In genomic region chr21:46234436-46234950, GRCh38 we compare ENCODE assay signal across 23 cellular contexts. TPM values are rescaled to one million over a fixed set of nuclear protein-coding genes. Genes with fewer than 3 reads are reported as not detected.
A peak's percentile ranks its signal among the peaks of the same experiment; 100 is the strongest.
DNase-seq lines count a peak whose midpoint lies in the region; ATAC-seq lines count a peak whose summit lies in the region.
"Had no signal": no experiment of that assay in that cellular context is flagged by ENCODE, and none has a peak within 500 bp of the region (broad histone marks: within the 10 kb centered on the region; RNA-seq: fewer than 3 reads in every experiment).

No MANE protein-coding gene starts in this region.

- H3K36me3 Mint-ChIP-seq in activated T-cell treated with anti-CD3 and anti-CD28 coated beads, Interleukin-2, amount 50 U/mL, for 72 hours (ENCODE audit: insufficient read depth in 2 of 2): peaks cover 6 to 25% of the 10 kb centered on the region in 2 donors
- H3K36me3 Mint-ChIP-seq in activated CD4-positive, alpha-beta memory T cell treated with anti-CD3 and anti-CD28 coated beads for 36 hours: peaks cover 49% of the 10 kb centered on the region
- H3K36me3 Mint-ChIP-seq in effector memory CD8-positive, alpha-beta T cell (ENCODE audit: insufficient read depth): peaks cover 28% of the 10 kb centered on the region

- H3K9me3 ChIP-seq in trophoblast cell (ENCODE audit: insufficient read depth, low read depth, low read length): peaks cover 3% of the 10 kb centered on the region
- H3K9me3 ChIP-seq: uterus had no signal

- H3K14ac ChIP-seq in trophoblast cell (ENCODE audit: low read length): no peak overlapping the region

- WGBS in trophoblast cell (ENCODE audit: extremely low coverage, insufficient coverage, insufficient read length): no CpG with 5 or more reads among the region's 5 CpGs

- H4K8ac ChIP-seq in trophoblast cell (ENCODE audit: low read depth, low read length): no peak overlapping the region

- intact Hi-C loops in activated CD4-positive, alpha-beta memory T cell treated with anti-CD3 and anti-CD28 coated beads for 36 hours (cut with micrococcal nuclease): no loop called here

- H2BK5ac ChIP-seq in trophoblast cell (ENCODE audit: low read depth, low read length, poor library complexity): no peak overlapping the region

- no peak overlapping the region for H3K4me3 Mint-ChIP-seq in activated T-cell treated with anti-CD3 and anti-CD28 coated beads, Interleukin-2, amount 50 U/mL, for 72 hours
- H3K4me3 Mint-ChIP-seq in activated CD4-positive, alpha-beta memory T cell treated with anti-CD3 and anti-CD28 coated beads for 36 hours: no peak overlapping the region
- H3K4me3 Mint-ChIP-seq in effector memory CD8-positive, alpha-beta T cell: peak overlapping the region; percentile 28 to 39
- H3K4me3 Mint-ChIP-seq: activated naive CD4-positive, alpha-beta T cell treated with anti-CD3 and anti-CD28 coated beads, Interleukin-2, amount 10 ng/mL, durations not matched to agents 7 days and 5 days; B cell had no signal

- peaks cover 0 to 3% of the 10 kb centered on the region in 2 donors for H3K9me3 Mint-ChIP-seq in activated T-cell treated with anti-CD3 and anti-CD28 coated beads, Interleukin-2, amount 50 U/mL, for 72 hours
- no peaks in the 10 kb centered on the region for H3K9me3 Mint-ChIP-seq in activated CD4-positive, alpha-beta memory T cell treated with anti-CD3 and anti-CD28 coated beads for 36 hours
- no peaks in the 10 kb centered on the region for H3K9me3 Mint-ChIP-seq in effector memory CD8-positive, alpha-beta T cell
- H3K9me3 Mint-ChIP-seq: activated naive CD4-positive, alpha-beta T cell treated with anti-CD3 and anti-CD28 coated beads, Interleukin-2, amount 10 ng/mL, durations not matched to agents 7 days and 5 days had no signal

- H4K12ac ChIP-seq in trophoblast cell (ENCODE audit: low read depth, low read length): no peak overlapping the region

- no peak overlapping the region for H2BK120ac ChIP-seq in trophoblast cell (ENCODE audit: insufficient read depth, low read length, poor library complexity)

- H2AK5ac ChIP-seq in trophoblast cell (ENCODE audit: low read length): no peak overlapping the region

- CTCF ChIA-PET in activated CD4-positive, alpha-beta memory T cell treated with anti-CD3 and anti-CD28 coated beads for 36 hours (lab: Charles Lee): interaction anchor here (0.8 to 1.0 kb wide), 2 partner anchors 9 to 82 kb away, joined by 4 to 6 read pairs; no protein-coding TSS in a partner anchor

- H2AFZ ChIP-seq in trophoblast cell (ENCODE audit: insufficient read depth, low read length, poor library complexity): no peak overlapping the region

- no peak overlapping the region for H3K23ac ChIP-seq in trophoblast cell (ENCODE audit: low read length)

- peaks cover 2 to 3% of the 10 kb centered on the region in 2 experiments for H3K4me1 ChIP-seq in trophoblast cell (ENCODE audit: control insufficient read depth in 1 of 2, insufficient read depth in 2 of 2, low read length in 2 of 2)

- H3K18ac ChIP-seq in trophoblast cell (ENCODE audit: low read length): no peak overlapping the region

- H3K27me3 ChIP-seq in trophoblast cell (ENCODE audit: insufficient read depth, low read length): no peaks in the 10 kb centered on the region
- H3K27me3 ChIP-seq: dorsolateral prefrontal cortex, uterus had no signal

- peak overlapping the region; percentile 9 for H3K27ac Mint-ChIP-seq in activated T-cell treated with anti-CD3 and anti-CD28 coated beads, Interleukin-2, amount 50 U/mL, for 72 hours
- peak overlapping the region; percentile 42 for H3K27ac Mint-ChIP-seq in activated CD4-positive, alpha-beta memory T cell treated with anti-CD3 and anti-CD28 coated beads for 36 hours
- H3K27ac Mint-ChIP-seq in effector memory CD8-positive, alpha-beta T cell: peak overlapping the region; percentile 10 to 68
- H3K27ac Mint-ChIP-seq: B cell had no signal

- H3K79me2 ChIP-seq in trophoblast cell (ENCODE audit: control insufficient read depth, insufficient read depth, low read length, poor library complexity): peaks cover 1% of the 10 kb centered on the region

- no peak for ATAC-seq in activated T-cell treated with anti-CD3 and anti-CD28 coated beads, Interleukin-2, amount 50 U/mL, for 72 hours (replicated peaks in 1 of 2)
- ATAC-seq in effector memory CD8-positive, alpha-beta T cell (replicated peaks): no peak
- no peak for ATAC-seq in GM19395 (IDR thresholded peaks at IDR 0.05; ENCODE audit: unreplicated experiment)

- H3K79me1 ChIP-seq in trophoblast cell (ENCODE audit: low read length): peaks cover 2% of the 10 kb centered on the region

- DNase-seq in activated T-cell treated with anti-CD3 and anti-CD28 coated beads, Interleukin-2, amount 50 U/mL, for 72 hours: no peak
- DNase-seq in activated T-cell treated with anti-CD3 and anti-CD28 coated beads, Interleukin-2, amount 50 U/mL, for 48 hours: no peak
- DNase-seq in activated CD4-positive, alpha-beta memory T cell treated with anti-CD3 and anti-CD28 coated beads for 36 hours: no peak
- DNase-seq in effector memory CD8-positive, alpha-beta T cell: no peak
- DNase-seq in trophoblast cell: peak; percentile 75 to 91
- DNase-seq in NCI-H2107 treated with DMSO at 0.1 percent for 48 hours (lab: John Stamatoyannopoulos, UW; ENCODE audit: unreplicated experiment): no peak
- DNase-seq in Kasumi-1 (lab: John Stamatoyannopoulos, UW): no peak
- DNase-seq: activated naive CD4-positive, alpha-beta T cell treated with anti-CD3 and anti-CD28 coated beads, Interleukin-2, amount 10 ng/mL, durations not matched to agents 7 days and 5 days; activated T-cell treated with anti-CD3 and anti-CD28 coated beads for 4 hours; COR-L47; DMS79; dorsolateral prefrontal cortex; glutamatergic neuron; GOT3; NCI-H1048; NCI-H1930; NCI-H526 treated with DMSO at 0.1 percent for 48 hours; stimulated activated CD4-positive, alpha-beta T cell treated with anti-CD3 and anti-CD28 coated beads, Interleukin-1b, Interleukin-23, amount 100 ng/mL, for 48 hours; T-helper 2 cell; uterus had no signal

- no peak overlapping the region for H3K4ac ChIP-seq in trophoblast cell (ENCODE audit: low read depth, low read length)

- no peak overlapping the region for H4K91ac ChIP-seq in trophoblast cell (ENCODE audit: low read depth, low read length)

- peaks cover 22% of the 10 kb centered on the region for H3K4me1 Mint-ChIP-seq in activated T-cell treated with anti-CD3 and anti-CD28 coated beads, Interleukin-2, amount 50 U/mL, for 72 hours (ENCODE audit: low read depth)
- peaks cover 22% of the 10 kb centered on the region for H3K4me1 Mint-ChIP-seq in activated CD4-positive, alpha-beta memory T cell treated with anti-CD3 and anti-CD28 coated beads for 36 hours (ENCODE audit: low read depth)
- peaks cover 35 to 46% of the 10 kb centered on the region in 2 donors for H3K4me1 Mint-ChIP-seq in effector memory CD8-positive, alpha-beta T cell (ENCODE audit: low read depth in 2 of 2)

- no peaks in the 10 kb centered on the region for H3K27me3 Mint-ChIP-seq in activated T-cell treated with anti-CD3 and anti-CD28 coated beads, Interleukin-2, amount 50 U/mL, for 72 hours (ENCODE audit: low read depth)
- no peaks in the 10 kb centered on the region for H3K27me3 Mint-ChIP-seq in activated CD4-positive, alpha-beta memory T cell treated with anti-CD3 and anti-CD28 coated beads for 36 hours
- no peaks in the 10 kb centered on the region for H3K27me3 Mint-ChIP-seq in effector memory CD8-positive, alpha-beta T cell
- H3K27me3 Mint-ChIP-seq: activated naive CD4-positive, alpha-beta T cell treated with anti-CD3 and anti-CD28 coated beads, Interleukin-2, amount 10 ng/mL, durations not matched to agents 7 days and 5 days; B cell had no signal

- H3K4me2 ChIP-seq in trophoblast cell (ENCODE audit: low read length): no peak overlapping the region

- no peak overlapping the region for H3K4me3 ChIP-seq in trophoblast cell (ENCODE audit: low read depth, low read length)
- H3K4me3 ChIP-seq: dorsolateral prefrontal cortex, skin epidermis, uterus had no signal

- H2BK12ac ChIP-seq in trophoblast cell (ENCODE audit: low read length): no peak overlapping the region

- no peak overlapping the region for H3K9ac ChIP-seq in trophoblast cell (ENCODE audit: low read length)

- H3K36me3 ChIP-seq in trophoblast cell (ENCODE audit: control insufficient read depth in 1 of 2, insufficient read depth in 2 of 2, low read length in 2 of 2): peaks cover 20 to 42% of the 10 kb centered on the region in 2 experiments
- H3K36me3 ChIP-seq: uterus had no signal

- POLR2A ChIA-PET in activated CD4-positive, alpha-beta memory T cell treated with anti-CD3 and anti-CD28 coated beads for 36 hours (lab: Charles Lee): no interaction called here

- no peak overlapping the region for H3K27ac ChIP-seq in trophoblast cell (ENCODE audit: low read depth, low read length)
- H3K27ac ChIP-seq: skin epidermis, uterus had no signal

RNA-seq across cellular contexts. Expression of gene LSS, which starts 5.9 kb away (rescaled TPM):
- 10 to 100 TPM; 18.9 to 22.4 TPM for total RNA-seq in activated T-cell treated with anti-CD3 and anti-CD28 coated beads, Interleukin-2, amount 50 U/mL, for 72 hours
- total RNA-seq in activated CD4-positive, alpha-beta memory T cell treated with anti-CD3 and anti-CD28 coated beads for 36 hours: 10 to 100 TPM; 22.7 to 22.8 TPM
- 63.4 and 64.5 TPM in 2 replicates for polyA plus RNA-seq in trophoblast cell (2013)

RNA-seq across cellular contexts. Expression of gene SPATC1L, which starts 50.2 kb away (rescaled TPM):
- 10 to 100 TPM in 1 of 2 donors, 1 to 10 TPM in 1; 2.6 to 12.9 TPM for total RNA-seq in activated T-cell treated with anti-CD3 and anti-CD28 coated beads, Interleukin-2, amount 50 U/mL, for 72 hours
- total RNA-seq in activated CD4-positive, alpha-beta memory T cell treated with anti-CD3 and anti-CD28 coated beads for 36 hours: 1 to 10 TPM; 5.7 to 6.7 TPM
- 22.3 and 23.2 TPM in 2 replicates for polyA plus RNA-seq in trophoblast cell (2013)

RNA-seq across cellular contexts. Expression of gene MCM3AP, which starts 50.9 kb away (rescaled TPM):
- total RNA-seq in activated T-cell treated with anti-CD3 and anti-CD28 coated beads, Interleukin-2, amount 50 U/mL, for 72 hours: 100 to 1,000 TPM; 120 to 121 TPM
- 100 to 1,000 TPM; 117 to 126 TPM for total RNA-seq in activated CD4-positive, alpha-beta memory T cell treated with anti-CD3 and anti-CD28 coated beads for 36 hours
- polyA plus RNA-seq in trophoblast cell (2013): 37.4 and 37.9 TPM in 2 replicates

RNA-seq across cellular contexts. Expression of gene YBEY, which starts 51.6 kb away (rescaled TPM):
- 10 to 100 TPM; 22.3 to 25.7 TPM for total RNA-seq in activated T-cell treated with anti-CD3 and anti-CD28 coated beads, Interleukin-2, amount 50 U/mL, for 72 hours
- total RNA-seq in activated CD4-positive, alpha-beta memory T cell treated with anti-CD3 and anti-CD28 coated beads for 36 hours: 10 to 100 TPM; 14.4 to 14.8 TPM
- 11.1 and 11.9 TPM in 2 replicates for polyA plus RNA-seq in trophoblast cell (2013)

Comparison
In these comparisons a context has a peak if more than half of its experiments do, and no peak if none do; other contexts are left out.
1. DNase-seq: peak in trophoblast cell (2 of 2); none in activated T-cell treated with anti-CD3 and anti-CD28 coated beads, Interleukin-2, amount 50 U/mL, for 72 hours (0 of 2), activated T-cell treated with anti-CD3 and anti-CD28 coated beads, Interleukin-2, amount 50 U/mL, for 48 hours (0 of 2), activated CD4-positive, alpha-beta memory T cell treated with anti-CD3 and anti-CD28 coated beads for 36 hours (single experiment), effector memory CD8-positive, alpha-beta T cell (0 of 3), NCI-H2107 treated with DMSO at 0.1 percent for 48 hours (single experiment) and Kasumi-1 (0 of 2).
2. H3K4me3 Mint-ChIP-seq: peak in effector memory CD8-positive, alpha-beta T cell (2 of 2); none in activated T-cell treated with anti-CD3 and anti-CD28 coated beads, Interleukin-2, amount 50 U/mL, for 72 hours (0 of 2) and activated CD4-positive, alpha-beta memory T cell treated with anti-CD3 and anti-CD28 coated beads for 36 hours (single experiment).
3. Peak in every context shown above with its lines, with median percentiles within 50 percentile points of each other: H3K27ac Mint-ChIP-seq.